Comparison of ENCODE assay signal across 15 cellular contexts in genomic region chr13:40798380-40798779, GRCh38. TPM values are rescaled to one million over a fixed set of nuclear protein-coding genes. Genes with fewer than 3 reads are reported as not detected.
A peak's percentile ranks its signal among the peaks of the same experiment; 100 is the strongest.
DNase-seq lines count a peak whose midpoint lies in the region; ATAC-seq and TF ChIP-seq lines count a peak whose summit lies in the region.
"Had no signal": no experiment of that assay in that cellular context is flagged by ENCODE, and none has a peak within 500 bp of the region (broad histone marks: within the 10 kb centered on the region; RNA-seq: fewer than 3 reads in every experiment).

No MANE protein-coding gene starts in this region.

- no peaks in the 10 kb centered on the region for H3K9me3 ChIP-seq in tibial nerve
- H3K9me3 ChIP-seq: mucosa of descending colon, thoracic aorta had no signal

- no peak overlapping the region for H3K27ac ChIP-seq in tibial nerve
- H3K27ac ChIP-seq: cardiac muscle cell, thoracic aorta had no signal

- peak overlapping the region; percentile 41 for H3K4me3 Mint-ChIP-seq in activated T-cell treated with anti-CD3 and anti-CD28 coated beads, Interleukin-2, amount 50 U/mL, for 24 hours
- H3K4me3 Mint-ChIP-seq in activated T-helper 2 cell treated with anti-CD3 and anti-CD28 coated beads, Interferon-gamma antibody, Interleukin-2, Interleukin-4, amounts not matched to agents 10 μg/mL and 5 μg/mL and 100 μg/mL, durations not matched to agents 14 hours and 24 hours and 36 hours (ENCODE audit: low read depth): peak overlapping the region; percentile 56
- peak overlapping the region; percentile 21 for H3K4me3 Mint-ChIP-seq in stimulated activated effector memory CD8-positive, alpha-beta T cell treated with anti-CD3 and anti-CD28 coated beads, Interleukin-12 subunit alpha, Interleukin-12 subunit beta, amount 100 ng/mL, for 72 hours

- H3K4me1 ChIP-seq in tibial nerve: no peaks in the 10 kb centered on the region

- H3K27me3 ChIP-seq in tibial nerve: no peaks in the 10 kb centered on the region
- H3K27me3 ChIP-seq: cardiac muscle cell had no signal

- H3K27me3 Mint-ChIP-seq in activated T-cell treated with anti-CD3 and anti-CD28 coated beads, Interleukin-2, amount 50 U/mL, for 24 hours: no peaks in the 10 kb centered on the region
- no peaks in the 10 kb centered on the region for H3K27me3 Mint-ChIP-seq in activated T-helper 2 cell treated with anti-CD3 and anti-CD28 coated beads, Interferon-gamma antibody, Interleukin-2, Interleukin-4, amounts not matched to agents 10 μg/mL and 5 μg/mL and 100 μg/mL, durations not matched to agents 14 hours and 24 hours and 36 hours (ENCODE audit: low read depth)

- no peak overlapping the region for H3K4me3 ChIP-seq in tibial nerve
- H3K4me3 ChIP-seq: cardiac muscle cell, mucosa of descending colon, thoracic aorta had no signal

- H3K36me3 ChIP-seq in tibial nerve: peaks cover 0 to 88% (median 3%) of the 10 kb centered on the region in 3 donors

- H3K4me1 Mint-ChIP-seq in activated T-cell treated with anti-CD3 and anti-CD28 coated beads, Interleukin-2, amount 50 U/mL, for 24 hours (ENCODE audit: low read depth): peaks cover 21% of the 10 kb centered on the region
- peaks cover 6% of the 10 kb centered on the region for H3K4me1 Mint-ChIP-seq in activated T-helper 2 cell treated with anti-CD3 and anti-CD28 coated beads, Interferon-gamma antibody, Interleukin-2, Interleukin-4, amounts not matched to agents 10 μg/mL and 5 μg/mL and 100 μg/mL, durations not matched to agents 14 hours and 24 hours and 36 hours (ENCODE audit: low read depth)
- H3K4me1 Mint-ChIP-seq in stimulated activated effector memory CD8-positive, alpha-beta T cell treated with anti-CD3 and anti-CD28 coated beads, Interleukin-12 subunit alpha, Interleukin-12 subunit beta, amount 100 ng/mL, for 72 hours: peaks cover 5% of the 10 kb centered on the region

- intact Hi-C loops in activated T-helper 2 cell treated with anti-CD3 and anti-CD28 coated beads, Interferon-gamma antibody, Interleukin-2, Interleukin-4, amounts not matched to agents 10 μg/mL and 5 μg/mL and 100 μg/mL, durations not matched to agents 14 hours and 24 hours and 36 hours (cut with micrococcal nuclease): no loop called here

- TF ChIP-seq EP300 in tibial nerve (IDR thresholded peaks at IDR 0.05): no peak

- TF ChIP-seq POLR2A in tibial nerve (IDR thresholded peaks at IDR 0.05): no peak

- no peak for DNase-seq in activated T-cell treated with anti-CD3 and anti-CD28 coated beads, Interleukin-2, amount 50 U/mL, for 24 hours
- DNase-seq in activated T-cell treated with anti-CD3 and anti-CD28 coated beads for 4 hours (no peak), NCI-H2029 treated with DMSO at 0.1 percent for 48 hours (lab: John Stamatoyannopoulos, UW) (peak; percentile 36), tibial nerve (ENCODE audit: low spot score in 2 of 2) (no peak)
- no peak for DNase-seq in activated T-helper 2 cell treated with anti-CD3 and anti-CD28 coated beads, Interferon-gamma antibody, Interleukin-2, Interleukin-4, amounts not matched to agents 10 μg/mL and 5 μg/mL and 100 μg/mL, durations not matched to agents 14 hours and 24 hours and 36 hours (ENCODE audit: low spot score)
- no peak for DNase-seq in stimulated activated effector memory CD8-positive, alpha-beta T cell treated with anti-CD3 and anti-CD28 coated beads, Interleukin-12 subunit alpha, Interleukin-12 subunit beta, amount 100 ng/mL, for 72 hours (ENCODE audit: low spot score in 2 of 2)
- DNase-seq: activated T-cell treated with anti-CD3 and anti-CD28 coated beads, Interleukin-2, amount 50 U/mL, for 1 hour; GF-D8; NCI-H1105 treated with DMSO at 0.1 percent for 48 hours; retina had no signal

- peaks cover 93% of the 10 kb centered on the region for H3K36me3 Mint-ChIP-seq in activated T-cell treated with anti-CD3 and anti-CD28 coated beads, Interleukin-2, amount 50 U/mL, for 24 hours (ENCODE audit: low read depth)
- peaks cover 36% of the 10 kb centered on the region for H3K36me3 Mint-ChIP-seq in activated T-helper 2 cell treated with anti-CD3 and anti-CD28 coated beads, Interferon-gamma antibody, Interleukin-2, Interleukin-4, amounts not matched to agents 10 μg/mL and 5 μg/mL and 100 μg/mL, durations not matched to agents 14 hours and 24 hours and 36 hours (ENCODE audit: low read depth)
- H3K36me3 Mint-ChIP-seq in stimulated activated effector memory CD8-positive, alpha-beta T cell treated with anti-CD3 and anti-CD28 coated beads, Interleukin-12 subunit alpha, Interleukin-12 subunit beta, amount 100 ng/mL, for 72 hours: peaks cover 53% of the 10 kb centered on the region

- ATAC-seq in stimulated activated effector memory CD8-positive, alpha-beta T cell treated with anti-CD3 and anti-CD28 coated beads, Interleukin-12 subunit alpha, Interleukin-12 subunit beta, amount 100 ng/mL, for 72 hours: peak; percentile 32
- no peak for ATAC-seq in SK-N-SH treated with all-trans-retinoic acid at 6 μM for 48 hours
- no peak for ATAC-seq in GM19463 (IDR thresholded peaks at IDR 0.05; ENCODE audit: unreplicated experiment)
- ATAC-seq: mucosa of descending colon had no signal

- H3K9me3 Mint-ChIP-seq in activated T-cell treated with anti-CD3 and anti-CD28 coated beads, Interleukin-2, amount 50 U/mL, for 24 hours: no peaks in the 10 kb centered on the region
- no peaks in the 10 kb centered on the region for H3K9me3 Mint-ChIP-seq in activated T-helper 2 cell treated with anti-CD3 and anti-CD28 coated beads, Interferon-gamma antibody, Interleukin-2, Interleukin-4, amounts not matched to agents 10 μg/mL and 5 μg/mL and 100 μg/mL, durations not matched to agents 14 hours and 24 hours and 36 hours
- no peaks in the 10 kb centered on the region for H3K9me3 Mint-ChIP-seq in stimulated activated effector memory CD8-positive, alpha-beta T cell treated with anti-CD3 and anti-CD28 coated beads, Interleukin-12 subunit alpha, Interleukin-12 subunit beta, amount 100 ng/mL, for 72 hours

- WGBS in tibial nerve, 2 donors: 89 to 91% methylated on average over 9 of the region's 9 CpGs

- TF ChIP-seq CTCF in tibial nerve (IDR thresholded peaks at IDR 0.05): no peak

- peak overlapping the region; percentile 4 for H3K27ac Mint-ChIP-seq in activated T-cell treated with anti-CD3 and anti-CD28 coated beads, Interleukin-2, amount 50 U/mL, for 24 hours
- no peak overlapping the region for H3K27ac Mint-ChIP-seq in activated T-helper 2 cell treated with anti-CD3 and anti-CD28 coated beads, Interferon-gamma antibody, Interleukin-2, Interleukin-4, amounts not matched to agents 10 μg/mL and 5 μg/mL and 100 μg/mL, durations not matched to agents 14 hours and 24 hours and 36 hours
- peak overlapping the region; percentile 77 for H3K27ac Mint-ChIP-seq in stimulated activated effector memory CD8-positive, alpha-beta T cell treated with anti-CD3 and anti-CD28 coated beads, Interleukin-12 subunit alpha, Interleukin-12 subunit beta, amount 100 ng/mL, for 72 hours

TF ChIP-seq in SK-N-SH treated with all-trans-retinoic acid at 6 μM for 48 hours, 23 proteins besides CTCF, POLR2A, EP300 and RAD21:
- TF ChIP-seq TOX (CRISPR knock-in tag; IDR thresholded peaks at IDR 0.05; ENCODE audit: borderline replicate concordance) (no peak), ARNTL (CRISPR knock-in tag; IDR thresholded peaks at IDR 0.05; ENCODE audit: borderline replicate concordance, low read depth) (no peak), CSDC2 (CRISPR knock-in tag; IDR thresholded peaks at IDR 0.05) (no peak), BACH2 (CRISPR knock-in tag; IDR thresholded peaks at IDR 0.05; ENCODE audit: borderline replicate concordance) (no peak), TCF4 (CRISPR knock-in tag; IDR thresholded peaks at IDR 0.05; ENCODE audit: borderline replicate concordance) (no peak), ZNF8 (CRISPR knock-in tag; IDR thresholded peaks at IDR 0.05) (no peak)
TF ChIP-seq in SK-N-SH treated with all-trans-retinoic acid at 6 μM for 48 hours: peak in this region for 0.

RNA-seq across cellular contexts. Expression of gene SLC25A15, which starts 9.0 kb away (rescaled TPM):
- 21.8 and 24.1 TPM in 2 replicates for total RNA-seq in activated T-helper 2 cell treated with anti-CD3 and anti-CD28 coated beads, Interferon-gamma antibody, Interleukin-2, Interleukin-4, amounts not matched to agents 10 μg/mL and 5 μg/mL and 100 μg/mL, durations not matched to agents 14 hours and 24 hours and 36 hours
- total RNA-seq in tibial nerve: 1 to 10 TPM; 3.1 to 9.4 (median 7.0) TPM

RNA-seq across cellular contexts. Expression of gene MRPS31, which starts 27.4 kb away (rescaled TPM):
- 42.9 and 43.1 TPM in 2 replicates for total RNA-seq in activated T-helper 2 cell treated with anti-CD3 and anti-CD28 coated beads, Interferon-gamma antibody, Interleukin-2, Interleukin-4, amounts not matched to agents 10 μg/mL and 5 μg/mL and 100 μg/mL, durations not matched to agents 14 hours and 24 hours and 36 hours
- 10 to 100 TPM; 12.2 to 24.3 (median 22.1) TPM for total RNA-seq in tibial nerve
